Comparison of ENCODE assay signal across 1 cellular context in genomic region chr14:95096476-95096875, GRCh38.
TF ChIP-seq lines count a peak whose summit lies in the region.

No MANE protein-coding gene starts in this region.

TF ChIP-seq in GM23338, 12 proteins besides CTCF, POLR2A, EP300 and RAD21 (continued from another document):
- TF ChIP-seq ZNF462 (CRISPR knock-in tag; IDR thresholded peaks at IDR 0.05) (no peak), EZH2 (IDR thresholded peaks at IDR 0.05; ENCODE audit: low read depth, unreplicated experiment) (no peak), NANOG (IDR thresholded peaks at IDR 0.05; ENCODE audit: borderline replicate concordance) (no peak), REST (IDR thresholded peaks at IDR 0.05; ENCODE audit: unreplicated experiment) (no peak)
